In genomic region chr16:56848056-56848936, GRCh38 we compare ENCODE assay signal across 9 cellular contexts. TPM values are rescaled to one million over a fixed set of nuclear protein-coding genes. Genes with fewer than 3 reads are reported as not detected.
DNase-seq lines count a peak whose midpoint lies in the region; ATAC-seq and TF ChIP-seq lines count a peak whose summit lies in the region.
"Had no signal": no experiment of that assay in that cellular context is flagged by ENCODE, and none has a peak within 500 bp of the region (broad histone marks: within the 10 kb centered on the region; RNA-seq: fewer than 3 reads in every experiment).

No MANE protein-coding gene starts in this region.

- 40 to 42% methylated on average over 11 of the region's 11 CpGs for WGBS in body of pancreas, 2 donors

- H3K9me3 ChIP-seq in body of pancreas (no peaks in the 10 kb centered on the region), lower lobe of right lung (no peaks in the 10 kb centered on the region)
- H3K9me3 ChIP-seq: prostate gland had no signal

- TF ChIP-seq POLR2A in body of pancreas (IDR thresholded peaks at IDR 0.05): peak in 2 of 3 donors; percentile 16 to 34

- ATAC-seq in Right ventricle myocardium superior (ENCODE audit: poor library complexity): peak; percentile 85
- no peak for ATAC-seq in Right ventricle myocardium inferior
- peak; percentile 47 for ATAC-seq in body of pancreas
- ATAC-seq in lower lobe of right lung: peak; percentile 67 to 83

- H3K27me3 ChIP-seq in body of pancreas (no peaks in the 10 kb centered on the region), lower lobe of right lung (ENCODE audit: low read depth) (no peaks in the 10 kb centered on the region)

- intact Hi-C loops in Right ventricle myocardium superior (cut with DNase I) (no loop called here), Right ventricle myocardium inferior (cut with DNase I) (no loop called here), body of pancreas (cut with DNase I) (no loop called here), lower lobe of right lung (cut with DNase I) (no loop called here)

- DNase-seq in Right ventricle myocardium superior: no peak
- DNase-seq in Right ventricle myocardium inferior (ENCODE audit: missing footprints): no peak
- DNase-seq in body of pancreas: peak in 3 of 4 donors; percentile 49 to 60 (median 56)
- DNase-seq in lower lobe of right lung: no peak
- DNase-seq in activated effector memory CD4-positive, alpha-beta T cell treated with anti-CD3 and anti-CD28 coated beads, Interleukin-2, amount 50 U/mL, for 16 hours: no peak
- no peak for DNase-seq in NCI-H1930 (lab: John Stamatoyannopoulos, UW)
- no peak for DNase-seq in D341Med (ENCODE audit: low spot score)
- no peak for DNase-seq in globus pallidus (ENCODE audit: low spot score)

- no peaks in the 10 kb centered on the region for H3K36me3 ChIP-seq in body of pancreas (replicated peaks in 1 of 2; ENCODE audit: insufficient read depth in 1 of 2, low read depth in 2 of 2)
- peaks cover 12% of the 10 kb centered on the region for H3K36me3 ChIP-seq in lower lobe of right lung
- H3K36me3 ChIP-seq: prostate gland had no signal

- peak overlapping the region; percentile 48 to 82 (median 73) for H3K27ac ChIP-seq in body of pancreas
- H3K27ac ChIP-seq in lower lobe of right lung: peak overlapping the region; percentile 59

- H3K4me3 ChIP-seq in body of pancreas (no peak overlapping the region), lower lobe of right lung (no peak overlapping the region)
- H3K4me3 ChIP-seq: prostate gland had no signal

- H3K4me1 ChIP-seq in body of pancreas (peaks cover 45% of the 10 kb centered on the region), lower lobe of right lung (peaks cover 34% of the 10 kb centered on the region)
- H3K4me1 ChIP-seq: prostate gland had no signal

- TF ChIP-seq CTCF in body of pancreas (IDR thresholded peaks at IDR 0.05): no peak
- no peak for TF ChIP-seq CTCF in lower lobe of right lung (IDR thresholded peaks at IDR 0.05)

RNA-seq across cellular contexts. Expression of gene SLC12A3, which starts 16.7 kb away (rescaled TPM):
- total RNA-seq in Right ventricle myocardium superior (not detected), Right ventricle myocardium inferior (not detected), body of pancreas (not detected), lower lobe of right lung (not detected)

Comparison
In these comparisons a context has a peak if more than half of its experiments do, and no peak if none do; other contexts are left out.
1. DNase-seq: peak in body of pancreas (3 of 4); none in Right ventricle myocardium superior (single experiment), Right ventricle myocardium inferior (single experiment), lower lobe of right lung (single experiment), activated effector memory CD4-positive, alpha-beta T cell treated with anti-CD3 and anti-CD28 coated beads, Interleukin-2, amount 50 U/mL, for 16 hours (single experiment), NCI-H1930 (0 of 2), D341Med (single experiment) and globus pallidus (single experiment).